In genomic region chr7:12391922-12392615, GRCh38 we compare ENCODE assay signal across 22 cellular contexts. TPM values are rescaled to one million over a fixed set of nuclear protein-coding genes. Genes with fewer than 3 reads are reported as not detected.
DNase-seq lines count a peak whose midpoint lies in the region; ATAC-seq, FAIRE-seq and TF ChIP-seq lines count a peak whose summit lies in the region.
"Had no signal": no experiment of that assay in that cellular context is flagged by ENCODE, and none has a peak within 500 bp of the region (broad histone marks: within the 10 kb centered on the region; RNA-seq: fewer than 3 reads in every experiment).

No MANE protein-coding gene starts in this region.

- TF ChIP-seq CTCF in GM23338 (conservative IDR thresholded peaks at IDR 0.05; ENCODE audit: low read depth in 2 of 2), result no peak
- TF ChIP-seq CTCF in bronchial epithelial cell (IDR thresholded peaks at IDR 0.05; ENCODE audit: insufficient read depth, low read length, severe bottlenecking), result no peak

- no peak for FAIRE-seq in bronchial epithelial cell (lab: Jason Lieb, UNC)
- FAIRE-seq: GM12892, H1 had no signal

- ATAC-seq in GM23338 (no peak), HG03571 (IDR thresholded peaks at IDR 0.05; ENCODE audit: unreplicated experiment) (no peak)
- ATAC-seq: HCT116 had no signal

- H3K36me3 ChIP-seq in GM23338 (ENCODE audit: insufficient read depth), result peaks cover 12% of the 10 kb centered on the region
- no peaks in the 10 kb centered on the region for H3K36me3 ChIP-seq in bronchial epithelial cell (ENCODE audit: control insufficient read depth, insufficient read depth, low read length)
- H3K36me3 ChIP-seq: SJSA1 had no signal

- H3K79me2 ChIP-seq in GM23338 (replicated peaks; ENCODE audit: insufficient read depth), result peaks cover 56% of the 10 kb centered on the region

- peak overlapping the region; percentile 50; the same call in 1 of the 2 replicates for H3K27ac Mint-ChIP-seq in GM23338
- H3K27ac Mint-ChIP-seq: CD4-positive, CD25-positive, alpha-beta regulatory T cell; IgD-negative memory B cell had no signal

- H4K20me1 ChIP-seq in GM23338 (replicated peaks; ENCODE audit: insufficient read depth), result peaks cover 4% of the 10 kb centered on the region; the same call in 1 of the 2 replicates

- no peak overlapping the region for H3K27ac ChIP-seq in GM23338 (ENCODE audit: low read depth)
- H3K27ac ChIP-seq: HL-60, SJSA1 had no signal

- H3F3A ChIP-seq in GM23338 (replicated peaks; ENCODE audit: low read depth), result no peaks in the 10 kb centered on the region

- peaks cover 34% of the 10 kb centered on the region for H3K4me1 Mint-ChIP-seq in GM23338
- H3K4me1 Mint-ChIP-seq: CD4-positive, CD25-positive, alpha-beta regulatory T cell; IgD-negative memory B cell had no signal

- no peaks in the 10 kb centered on the region for H3K27me3 Mint-ChIP-seq in GM23338 (ENCODE audit: insufficient read depth, low read depth, poor library complexity)
- H3K27me3 Mint-ChIP-seq: CD4-positive, CD25-positive, alpha-beta regulatory T cell; IgD-negative memory B cell had no signal

- H3K9me3 Mint-ChIP-seq in GM23338, result no peaks in the 10 kb centered on the region
- H3K9me3 Mint-ChIP-seq: IgD-negative memory B cell had no signal

- H3K4me3 Mint-ChIP-seq in GM23338, result no peak overlapping the region
- H3K4me3 Mint-ChIP-seq: IgD-negative memory B cell had no signal

- H3K9me2 ChIP-seq in GM23338 (ENCODE audit: insufficient read depth), result peaks cover 1% of the 10 kb centered on the region; the same call in 1 of the 2 replicates

- peaks cover 15% of the 10 kb centered on the region; the same call in 2 of the 3 replicates for H3K36me3 Mint-ChIP-seq in GM23338 (ENCODE audit: low read depth)
- H3K36me3 Mint-ChIP-seq: CD4-positive, CD25-positive, alpha-beta regulatory T cell; IgD-negative memory B cell had no signal

- H3K4me1 ChIP-seq in GM23338 (ENCODE audit: insufficient read depth), result peaks cover 22% of the 10 kb centered on the region
- H3K4me1 ChIP-seq: SJSA1 had no signal

- no peak overlapping the region for H2AFZ ChIP-seq in GM23338

- H3K27me3 ChIP-seq in GM23338 (ENCODE audit: insufficient read depth) (no peaks in the 10 kb centered on the region), bronchial epithelial cell (ENCODE audit: control insufficient read depth, insufficient read depth, low read length) (no peaks in the 10 kb centered on the region)
- H3K27me3 ChIP-seq: SJSA1 had no signal

- DNase-seq in NCI-H1436 treated with DMSO at 0.1 percent for 48 hours (lab: John Stamatoyannopoulos, UW), result peak; percentile 31
- DNase-seq in NCI-H1436 (lab: John Stamatoyannopoulos, UW), result no peak
- no peak for DNase-seq in GM23338 (ENCODE audit: low spot score)
- DNase-seq in NCI-H187 treated with DMSO at 0.1 percent for 48 hours (lab: John Stamatoyannopoulos, UW), result peak; percentile 19
- peak; percentile 26 for DNase-seq in bronchial epithelial cell (ENCODE audit: low read depth)
- no peak for DNase-seq in inferior parietal cortex (ENCODE audit: extremely low spot score)
- DNase-seq in activated CD4-positive, alpha-beta T cell treated with anti-CD3 and anti-CD28 coated beads, Interleukin-2, amount 50 U/mL, for 1 hour, result no peak
- DNase-seq: CD4-positive, CD25-positive, alpha-beta regulatory T cell; DMS153; DND-41; NCI-H1048; Right ventricle myocardium superior; RPMI8226 had no signal

- H3K4me3 ChIP-seq in GM23338 (no peak overlapping the region), bronchial epithelial cell (ENCODE audit: low read depth, low read length) (no peak overlapping the region)
- H3K4me3 ChIP-seq: SJSA1 had no signal

- no peak overlapping the region for H3K4me2 ChIP-seq in GM23338

TF ChIP-seq in GM23338, 12 proteins besides CTCF, POLR2A, EP300 and RAD21 (continues in another document):
- TF ChIP-seq ZNF114 (CRISPR knock-in tag; IDR thresholded peaks at IDR 0.05) (no peak), STAT1 (IDR thresholded peaks at IDR 0.05; ENCODE audit: unreplicated experiment) (no peak), REST (IDR thresholded peaks at IDR 0.05; ENCODE audit: unreplicated experiment) (no peak), POLR2AphosphoS5 (IDR thresholded peaks at IDR 0.05; ENCODE audit: low read depth) (no peak), ETS1 (IDR thresholded peaks at IDR 0.05) (no peak)

RNA-seq across cellular contexts. Expression of gene VWDE, which starts 11.6 kb away (rescaled TPM):
- 35.3 and 45.5 TPM in 2 replicates for total RNA-seq in GM23338 (2014; rRNA removed; shearing (Covaris generic))
- polyA plus RNA-seq in GM23338 (2016; fragmentation: Nextera tagmentation; extraction: Ambion mirVana), result 17.4 and 24.6 TPM in 2 replicates
- total RNA-seq in bronchial epithelial cell, result 1.1 and 3.6 TPM in 2 replicates
- total RNA-seq: A172, Right ventricle myocardium superior, SJSA1 had no signal
- polyA plus RNA-seq: BJ, IgD-negative memory B cell had no signal

Comparison
In these comparisons a context has a peak if more than half of its experiments do, and no peak if none do; other contexts are left out.
1. DNase-seq: peak in NCI-H1436 treated with DMSO at 0.1 percent for 48 hours (single experiment), NCI-H187 treated with DMSO at 0.1 percent for 48 hours (single experiment) and bronchial epithelial cell (single experiment); none in NCI-H1436 (single experiment), GM23338 (single experiment), inferior parietal cortex (single experiment) and activated CD4-positive, alpha-beta T cell treated with anti-CD3 and anti-CD28 coated beads, Interleukin-2, amount 50 U/mL, for 1 hour (single experiment).